In genomic region chr17:75318615-75319222, GRCh38 we compare ENCODE assay signal across 17 cellular contexts. TPM values are rescaled to one million over a fixed set of nuclear protein-coding genes. Genes with fewer than 3 reads are reported as not detected.
DNase-seq lines count a peak whose midpoint lies in the region; ATAC-seq and TF ChIP-seq lines count a peak whose summit lies in the region.
"Had no signal": no experiment of that assay in that cellular context is flagged by ENCODE, and none has a peak within 500 bp of the region (broad histone marks: within the 10 kb centered on the region; RNA-seq: fewer than 3 reads in every experiment).

No MANE protein-coding gene starts in this region.

- CTCF ChIA-PET in HEK293T (lab: Yijun Ruan, JAX) = no interaction called here

- H3K9ac ChIP-seq in BLaER1 = 0 out of 2 replicates have a peak overlapping the region, but pooled peaks have one; percentile 18
- peak overlapping the region; percentile 24 for H3K9ac ChIP-seq in mucosa of rectum (ENCODE audit: low read depth in 1 of 2, low read length in 2 of 2)

- H3K9me3 Mint-ChIP-seq in activated T-helper 17 cell treated with anti-CD3 and anti-CD28 coated beads, Interleukin-2, amount 50 U/mL, for 72 hours = no peaks in the 10 kb centered on the region

- no peak for ATAC-seq in activated T-helper 17 cell treated with anti-CD3 and anti-CD28 coated beads, Interleukin-2, amount 50 U/mL, for 72 hours (replicated peaks)
- ATAC-seq: gastroesophageal sphincter, sciatic nerve had no signal

- H3K4me2 ChIP-seq in BLaER1 = no peak overlapping the region

- POLR2A ChIA-PET in HEK293T (lab: Yijun Ruan, JAX) = no interaction called here

- H3K27me3 ChIP-seq in BLaER1 = no peaks in the 10 kb centered on the region
- no peaks in the 10 kb centered on the region for H3K27me3 ChIP-seq in mucosa of rectum (ENCODE audit: control insufficient read depth in 2 of 2, insufficient read depth in 2 of 2, low read length in 2 of 2)
- H3K27me3 ChIP-seq in HAP-1 (ENCODE audit: low read depth) = no peaks in the 10 kb centered on the region
- H3K27me3 ChIP-seq: gastroesophageal sphincter, ovary, testis had no signal

- in situ Hi-C loops in GM18951 (cut with MboI; ENCODE audit: low sequenced_read_pairs, unreplicated experiment) (no loop called here), HAP-1 (cut with MboI; ENCODE audit: low sequenced_read_pairs) (no loop called here)

- peaks cover 6% of the 10 kb centered on the region for H3K4me1 Mint-ChIP-seq in activated T-helper 17 cell treated with anti-CD3 and anti-CD28 coated beads, Interleukin-2, amount 50 U/mL, for 72 hours

- H3K9me3 ChIP-seq in BLaER1 (no peaks in the 10 kb centered on the region), mucosa of rectum (ENCODE audit: control insufficient read depth in 2 of 2, low read length in 2 of 2) (no peaks in the 10 kb centered on the region), HAP-1 (no peaks in the 10 kb centered on the region)
- H3K9me3 ChIP-seq: gastroesophageal sphincter, ovary, testis had no signal

- no peak overlapping the region for H3K4me3 Mint-ChIP-seq in activated T-helper 17 cell treated with anti-CD3 and anti-CD28 coated beads, Interleukin-2, amount 50 U/mL, for 72 hours

- DNase-seq in islet precursor cell (no peak), NCI-H446 treated with DMSO at 0.1 percent for 48 hours (lab: John Stamatoyannopoulos, UW) (no peak), HAP-1 (ENCODE audit: low spot score in 2 of 2) (no peak), HEK293T (ENCODE audit: extremely low spot score) (no peak)
- DNase-seq: erythroblast; IMR-90; NCI-H2081; NCI-H526; ovary; stimulated activated CD4-positive, alpha-beta T cell treated with anti-CD3 and anti-CD28 coated beads, Interleukin-1b, Interleukin-23, amount 100 ng/mL, for 48 hours; testis had no signal

- peaks cover 7% of the 10 kb centered on the region for H3K4me1 ChIP-seq in BLaER1
- H3K4me1 ChIP-seq in mucosa of rectum (ENCODE audit: control insufficient read depth in 2 of 2, insufficient read depth in 2 of 2, low read length in 2 of 2) = peaks cover 3 to 8% of the 10 kb centered on the region in 2 donors
- no peaks in the 10 kb centered on the region for H3K4me1 ChIP-seq in HAP-1
- H3K4me1 ChIP-seq: testis had no signal

- peaks cover 65% of the 10 kb centered on the region for H3K36me3 Mint-ChIP-seq in activated T-helper 17 cell treated with anti-CD3 and anti-CD28 coated beads, Interleukin-2, amount 50 U/mL, for 72 hours (ENCODE audit: low read depth)

- TF ChIP-seq POLR2A in GM18951 (IDR thresholded peaks at IDR 0.05; ENCODE audit: extremely low read depth, insufficient read depth, insufficient read length) = peak; percentile 16

- no peaks in the 10 kb centered on the region for H3K27me3 Mint-ChIP-seq in activated T-helper 17 cell treated with anti-CD3 and anti-CD28 coated beads, Interleukin-2, amount 50 U/mL, for 72 hours

- peaks cover 6% of the 10 kb centered on the region; the same call in 1 of the 2 replicates for H4K20me1 ChIP-seq in BLaER1

- H3K27ac ChIP-seq in BLaER1 (no peak overlapping the region), mucosa of rectum (ENCODE audit: low read depth in 2 of 2, low read length in 2 of 2) (peak overlapping the region; percentile 40 to 79)
- H3K27ac ChIP-seq: gastroesophageal sphincter, ovary, testis had no signal

- no peak overlapping the region for H3K4me3 ChIP-seq in BLaER1
- no peak overlapping the region for H3K4me3 ChIP-seq in mucosa of rectum (ENCODE audit: low read length in 2 of 2)
- H3K4me3 ChIP-seq in HAP-1 = no peak overlapping the region
- H3K4me3 ChIP-seq: gastroesophageal sphincter, ovary, testis had no signal

- H3K36me3 ChIP-seq in BLaER1 (peaks cover 89% of the 10 kb centered on the region), mucosa of rectum (ENCODE audit: control insufficient read depth in 2 of 2, insufficient read depth in 2 of 2, low read length in 2 of 2) (peaks cover 28 to 44% of the 10 kb centered on the region in 2 donors), HAP-1 (replicated peaks) (peaks cover 23% of the 10 kb centered on the region)
- H3K36me3 ChIP-seq: ovary had no signal

- peak overlapping the region; percentile 81 for H3K27ac Mint-ChIP-seq in activated T-helper 17 cell treated with anti-CD3 and anti-CD28 coated beads, Interleukin-2, amount 50 U/mL, for 72 hours

TF ChIP-seq in HEK293T, 16 proteins besides CTCF, POLR2A, EP300 and RAD21:
- TF ChIP-seq FOXA1 (IDR thresholded peaks at IDR 0.05) = no peak
- no peak for TF ChIP-seq TARDBP (IDR thresholded peaks at IDR 0.05)
- TF ChIP-seq LEF1 (IDR thresholded peaks at IDR 0.05; ENCODE audit: borderline replicate concordance) = no peak

RNA-seq across cellular contexts. Expression of gene SLC25A19, which starts 29.5 kb away (rescaled TPM):
- 100 to 1,000 TPM in 1 of 2 donors, 10 to 100 TPM in 1; 97.4 to 113 TPM for total RNA-seq in activated T-helper 17 cell treated with anti-CD3 and anti-CD28 coated beads, Interleukin-2, amount 50 U/mL, for 72 hours

RNA-seq across cellular contexts. Expression of gene MIF4GD, which starts 47.7 kb away (rescaled TPM):
- total RNA-seq in activated T-helper 17 cell treated with anti-CD3 and anti-CD28 coated beads, Interleukin-2, amount 50 U/mL, for 72 hours = 10 to 100 TPM; 23.6 to 31.6 TPM

RNA-seq across cellular contexts. Expression of gene MRPS7, which starts 57.0 kb away (rescaled TPM):
- 10 to 100 TPM; 53.6 to 83.2 TPM for total RNA-seq in activated T-helper 17 cell treated with anti-CD3 and anti-CD28 coated beads, Interleukin-2, amount 50 U/mL, for 72 hours

RNA-seq across cellular contexts. Expression of gene GGA3, which starts 57.3 kb away (rescaled TPM):
- 10 to 100 TPM; 63.2 to 71.9 TPM for total RNA-seq in activated T-helper 17 cell treated with anti-CD3 and anti-CD28 coated beads, Interleukin-2, amount 50 U/mL, for 72 hours
